In genomic region chr2:53641290-53641689, GRCh38 we compare ENCODE assay signal across 1 cellular context.
TF ChIP-seq lines count a peak whose summit lies in the region.

No MANE protein-coding gene starts in this region.

TF ChIP-seq in H1, 55 proteins besides CTCF, POLR2A, EP300 and RAD21 (continued from another document):
- TF ChIP-seq CHD7 (IDR thresholded peaks at IDR 0.05; ENCODE audit: insufficient replicate concordance, low read length): no peak
- no peak for TF ChIP-seq CBX5 (IDR thresholded peaks at IDR 0.05; ENCODE audit: low read depth, low read length)
- TF ChIP-seq EGR1 (IDR thresholded peaks at IDR 0.05; ENCODE audit: borderline replicate concordance, low read depth, low read length): no peak
- no peak for TF ChIP-seq CTBP2 (IDR thresholded peaks at IDR 0.05; ENCODE audit: borderline replicate concordance, insufficient read depth, insufficient read length, low read length)
- no peak for TF ChIP-seq RXRA (IDR thresholded peaks at IDR 0.05; ENCODE audit: insufficient read depth, low read depth, low read length)
- TF ChIP-seq SIN3A (conservative IDR thresholded peaks at IDR 0.05 in 1 of 2, IDR thresholded peaks at IDR 0.05 in 1 of 2; ENCODE audit: low read depth in 1 of 2, low read length in 2 of 2): peak; percentile 33 to 55; a peak in 1 of 4 replicates
- no peak for TF ChIP-seq ZNF274 (IDR thresholded peaks at IDR 0.05; ENCODE audit: borderline replicate concordance, extremely low read depth, low read length)
- no peak for TF ChIP-seq BCL11A (IDR thresholded peaks at IDR 0.05; ENCODE audit: low read depth in 2 of 2, low read length in 2 of 2)
- TF ChIP-seq PHF8 (conservative IDR thresholded peaks at IDR 0.05; ENCODE audit: low read depth, low read length): no peak
- peak; percentile 16 for TF ChIP-seq NANOG (IDR thresholded peaks at IDR 0.05; ENCODE audit: insufficient read depth, low read depth, low read length, poor library complexity, severe bottlenecking)
- no peak for TF ChIP-seq CBX8 (IDR thresholded peaks at IDR 0.05; ENCODE audit: borderline replicate concordance, low read depth, low read length)
- TF ChIP-seq TAF1 (IDR thresholded peaks at IDR 0.05; ENCODE audit: low read depth, low read length): no peak
TF ChIP-seq in H1: peak in this region for 5.
